In the genomic region with DNA sequence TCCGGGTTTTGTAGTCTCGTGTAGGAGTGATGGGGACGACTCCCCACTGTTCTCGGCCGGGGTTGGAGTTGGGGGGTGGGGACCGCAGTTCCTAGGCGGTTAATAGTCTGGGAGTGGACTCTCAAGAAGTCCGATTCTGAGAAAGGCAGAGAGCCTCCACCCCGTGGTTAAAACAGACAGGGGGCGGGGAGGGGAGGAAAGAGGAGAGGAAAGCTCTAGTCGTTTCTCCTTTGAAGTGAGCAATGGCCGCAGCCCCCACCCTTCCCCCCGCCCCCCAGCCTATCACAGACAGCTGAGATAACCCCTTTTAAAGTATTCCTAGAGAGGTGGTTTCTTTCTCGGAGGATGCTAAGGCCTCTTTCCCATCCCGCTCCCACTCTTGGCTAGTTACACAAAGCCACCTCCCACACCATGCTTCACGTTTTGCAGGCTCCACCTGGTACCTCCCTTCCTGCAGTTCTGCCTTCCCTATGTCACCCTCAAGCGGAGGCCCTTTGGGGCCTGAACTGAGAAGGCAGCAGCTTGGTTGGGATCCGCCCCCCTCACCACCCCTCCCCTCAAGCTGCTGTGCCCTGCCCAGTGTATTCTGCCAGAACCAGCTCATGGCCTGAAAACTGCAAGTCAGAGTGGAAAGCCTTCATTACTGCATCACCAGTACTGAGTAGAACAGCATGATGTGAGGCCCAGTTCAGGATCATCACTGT, we compare ENCODE assay signal across 8 cellular contexts. TPM values are rescaled to one million over a fixed set of nuclear protein-coding genes. Genes with fewer than 3 reads are reported as not detected.
DNase-seq lines count a peak whose midpoint lies in the region; ATAC-seq, FAIRE-seq and TF ChIP-seq lines count a peak whose summit lies in the region.

No MANE protein-coding gene starts in this region.

- H3K4me1 ChIP-seq in HCT116 (ENCODE audit: control insufficient read depth in 1 of 2, insufficient read depth in 2 of 2, low read length in 2 of 2) (peaks cover 15 to 31% of the 10 kb centered on the region in 2 experiments), GM12878 (ENCODE audit: control insufficient read depth, insufficient read depth, low read length) (peaks cover 28% of the 10 kb centered on the region)

- H3K4me1 Mint-ChIP-seq in T-helper 2 cell treated with Interferon-gamma antibody and Interleukin-4, amounts not matched to agents 5 μg/mL and 100 μg/mL, for 36 hours (ENCODE audit: low read depth): peaks cover 32% of the 10 kb centered on the region
- peaks cover 21 to 29% of the 10 kb centered on the region in 2 donors for H3K4me1 Mint-ChIP-seq in immature natural killer cell

- H3K9me2 ChIP-seq in HCT116 (ENCODE audit: insufficient read depth): no peaks in the 10 kb centered on the region

- H3K9me3 ChIP-seq in HCT116 (ENCODE audit: control insufficient read depth in 1 of 2, insufficient read depth in 1 of 2, low read depth in 1 of 2, low read length in 2 of 2) (no peaks in the 10 kb centered on the region), GM12878 (replicated peaks; ENCODE audit: control insufficient read depth, insufficient read depth, low read length) (no peaks in the 10 kb centered on the region)

- no peak for TF ChIP-seq POLR2A in HCT116 (IDR thresholded peaks at IDR 0.05; ENCODE audit: borderline replicate concordance, extremely low read depth, insufficient read depth, insufficient read length)
- no peak for TF ChIP-seq POLR2A in GM12878 (IDR thresholded peaks at IDR 0.05; ENCODE audit: low read depth, low read length)

- SMC1A ChIA-PET in GM12878 (lab: Charles Lee; ENCODE audit: uncharacterized antibody, unreplicated experiment): interaction anchor here (0.9 to 5.0 kb wide), 11 partner anchors 12 to 255 kb away, joined by 3 to 42 read pairs (median 6); a partner anchor contains a TSS

- 3% methylated on average over 18 of the region's 18 CpGs for WGBS in GM12878 (ENCODE audit: insufficient coverage, insufficient replicate concordance, low lambda C conversion rate, missing lambda C conversion rate)

- intact Hi-C loops in HCT116 (cut with micrococcal nuclease) (loop anchor here (5.0 kb wide), 1 partner anchor 246 kb away; a partner anchor contains a TSS), GM12878 (cut with micrococcal nuclease; ENCODE audit: unreplicated experiment) (loop anchor here (1.0 to 5.0 kb wide), 2 partner anchors 38 to 166 kb away; a partner anchor contains a TSS)

- peak overlapping the region; percentile 93 for H3K27ac Mint-ChIP-seq in T-helper 2 cell treated with Interferon-gamma antibody and Interleukin-4, amounts not matched to agents 5 μg/mL and 100 μg/mL, for 36 hours
- peak overlapping the region; percentile 97 to 99 (median 98) for H3K27ac Mint-ChIP-seq in immature natural killer cell

- H3K27ac ChIP-seq in HCT116 (ENCODE audit: low read depth, low read length) (peak overlapping the region; percentile 65), GM12878 (ENCODE audit: control insufficient read depth, insufficient read depth) (peak overlapping the region; percentile 84)

- H3K27me3 Mint-ChIP-seq in T-helper 2 cell treated with Interferon-gamma antibody and Interleukin-4, amounts not matched to agents 5 μg/mL and 100 μg/mL, for 36 hours (ENCODE audit: low read depth): no peaks in the 10 kb centered on the region
- peaks cover 6 to 14% (median 10%) of the 10 kb centered on the region in 3 donors for H3K27me3 Mint-ChIP-seq in immature natural killer cell (ENCODE audit: low read depth in 3 of 3)

- no peaks in the 10 kb centered on the region for H3K27me3 ChIP-seq in HCT116 (ENCODE audit: insufficient read depth, low read length)
- H3K27me3 ChIP-seq in GM12878 (replicated peaks in 1 of 2; ENCODE audit: control insufficient read depth in 2 of 2, insufficient read depth in 2 of 2, low read length in 1 of 2): no peaks in the 10 kb centered on the region

- H4K20me1 ChIP-seq in HCT116 (ENCODE audit: insufficient read depth) (no peaks in the 10 kb centered on the region), GM12878 (ENCODE audit: control insufficient read depth, insufficient read depth) (no peaks in the 10 kb centered on the region)

- CTCF ChIA-PET in HCT116 (lab: Charles Lee) (interaction anchor here (0.6 to 3.4 kb wide), 10 partner anchors 16 to 99 kb away, joined by 3 to 38 read pairs (median 9); a partner anchor contains a TSS), GM12878 (lab: Yijun Ruan, JAX) (interaction anchor here (0.6 to 9.9 kb wide), 12 partner anchors 16 to 314 kb away, joined by 3 to 173 read pairs (median 4); a partner anchor contains a TSS)

- DNase-seq in ACHN (peak; percentile 80), HCT116 (ENCODE audit: low read depth, low spot score) (no peak), GM12878 (ENCODE audit: low read depth, low spot score) (no peak), immature natural killer cell (no peak), OCI-M2 (lab: John Stamatoyannopoulos, UW; ENCODE audit: unreplicated experiment) (no peak)
- DNase-seq in T-helper 2 cell treated with Interferon-gamma antibody and Interleukin-4, amounts not matched to agents 5 μg/mL and 100 μg/mL, for 36 hours (ENCODE audit: low spot score): peak; percentile 70
- DNase-seq in stimulated activated CD4-positive, alpha-beta T cell treated with anti-CD3 and anti-CD28 coated beads, Interleukin-12 subunit alpha, Interleukin-12 subunit beta, amount 100 ng/mL, for 48 hours (ENCODE audit: low read depth in 2 of 3, low spot score in 1 of 3): peak; percentile 65 to 75 (median 72)

- H3K4me3 ChIP-seq in HCT116 (replicated peaks in 1 of 2; ENCODE audit: low read depth in 1 of 2, low read length in 2 of 2) (peak overlapping the region; percentile 67 to 94), GM12878 (peak overlapping the region; percentile 82)

- in situ Hi-C loops in ACHN (cut with HindIII; ENCODE audit: low pct_ligation_motif_present, low pct_unique_long_range_greater_than_20kb, low sequenced_read_pairs) (no loop called here), GM12878 (cut with MboI) (no loop called here)

- TF ChIP-seq RAD21 in HCT116 (IDR thresholded peaks at IDR 0.05; ENCODE audit: low read depth) (no peak), GM12878 (IDR thresholded peaks at IDR 0.05; ENCODE audit: insufficient read depth, low read depth, low read length) (no peak)

- peak overlapping the region; percentile 100 for H3K4me2 ChIP-seq in HCT116 (ENCODE audit: low read length)
- H3K4me2 ChIP-seq in GM12878 (ENCODE audit: control insufficient read depth, insufficient read depth): peak overlapping the region; percentile 92

- ATAC-seq in HCT116: peak; percentile 6
- no peak for ATAC-seq in GM12878
- no peak for ATAC-seq in HG02763 (IDR thresholded peaks at IDR 0.05; ENCODE audit: unreplicated experiment)

- H3K4me3 Mint-ChIP-seq in T-helper 2 cell treated with Interferon-gamma antibody and Interleukin-4, amounts not matched to agents 5 μg/mL and 100 μg/mL, for 36 hours: peak overlapping the region; percentile 87
- peak overlapping the region; percentile 92 to 100 (median 96) for H3K4me3 Mint-ChIP-seq in immature natural killer cell

- no peak for TF ChIP-seq EP300 in GM12878 (IDR thresholded peaks at IDR 0.05; ENCODE audit: borderline replicate concordance in 1 of 2, control insufficient read depth in 1 of 2, low read depth in 2 of 2, low read length in 2 of 2)

- H2AFZ ChIP-seq in HCT116 (ENCODE audit: low read depth, low read length, poor library complexity, severe bottlenecking) (no peak overlapping the region), GM12878 (ENCODE audit: control insufficient read depth, low read depth, low read length) (peak overlapping the region; percentile 27; the same call in 1 of the 2 replicates)

- POLR2A ChIA-PET in HCT116 (lab: Charles Lee): interaction anchor here (0.6 to 8.9 kb wide), 14 partner anchors 8 to 638 kb away, joined by 3 to 186 read pairs (median 12); a partner anchor contains a TSS
- POLR2A ChIA-PET in GM12878 (lab: Charles Lee): interaction anchor here (0.7 to 8.9 kb wide), 21 partner anchors 10 to 260 kb away, joined by 3 to 84 read pairs (median 7); a partner anchor contains a TSS

- H3K36me3 Mint-ChIP-seq in T-helper 2 cell treated with Interferon-gamma antibody and Interleukin-4, amounts not matched to agents 5 μg/mL and 100 μg/mL, for 36 hours (ENCODE audit: low read depth): peaks cover 41% of the 10 kb centered on the region
- H3K36me3 Mint-ChIP-seq in immature natural killer cell: peaks cover 7 to 14% (median 10%) of the 10 kb centered on the region in 3 donors

- H3K9me3 Mint-ChIP-seq in T-helper 2 cell treated with Interferon-gamma antibody and Interleukin-4, amounts not matched to agents 5 μg/mL and 100 μg/mL, for 36 hours: no peaks in the 10 kb centered on the region
- no peaks in the 10 kb centered on the region for H3K9me3 Mint-ChIP-seq in immature natural killer cell

- RAD21 ChIA-PET in HCT116 (lab: Charles Lee; ENCODE audit: low non-redundant PET in 1 of 2, low total read pairs in 2 of 2, uncharacterized antibody in 2 of 2, unreplicated experiment in 2 of 2) (interaction anchor here in 1 of 2 experiments (1.5 kb wide), 1 partner anchor 20 kb away, joined by 5 read pairs; a partner anchor contains a TSS), GM12878 (lab: Charles Lee; ENCODE audit: unreplicated experiment) (interaction anchor here (0.5 to 5.6 kb wide), 11 partner anchors 15 to 260 kb away, joined by 3 to 42 read pairs (median 6); a partner anchor contains a TSS)

- H3K36me3 ChIP-seq in HCT116 (ENCODE audit: control insufficient read depth in 1 of 2, insufficient read depth in 2 of 2, low read length in 2 of 2) (peaks cover 30 to 48% of the 10 kb centered on the region in 2 experiments; a peak in 3 of 4 replicates), GM12878 (ENCODE audit: control insufficient read depth in 2 of 2, insufficient read depth in 2 of 2, low read length in 1 of 2) (peaks cover 15 to 26% of the 10 kb centered on the region in 2 experiments)

- H3K9ac ChIP-seq in HCT116 (ENCODE audit: low read length) (peak overlapping the region; percentile 89), GM12878 (ENCODE audit: control insufficient read depth, insufficient read depth, low read length) (peak overlapping the region; percentile 60)

- no peak for TF ChIP-seq CTCF in HCT116 (IDR thresholded peaks at IDR 0.05 in 2 of 3, conservative IDR thresholded peaks at IDR 0.05 in 1 of 3; ENCODE audit: borderline replicate concordance in 1 of 3, insufficient read depth in 1 of 3, low read depth in 2 of 3, low read length in 2 of 3)
- no peak for TF ChIP-seq CTCF in GM12878 (IDR thresholded peaks at IDR 0.05 in 2 of 3, conservative IDR thresholded peaks at IDR 0.05 in 1 of 3; ENCODE audit: control insufficient read depth in 2 of 3, extremely low read depth in 1 of 3, insufficient read depth in 1 of 3, low read depth in 3 of 3, low read length in 3 of 3)

- BruUV-seq in HCT116 (replicated peaks; lab: Mats Ljungman, UMichigan) (no TSS peak), GM12878 (replicated peaks; lab: Mats Ljungman, UMichigan) (no TSS peak)

- H3K79me2 ChIP-seq in HCT116 (ENCODE audit: insufficient read depth, low read length) (peaks cover 49% of the 10 kb centered on the region), GM12878 (ENCODE audit: control insufficient read depth, insufficient read depth, low read length) (peaks cover 41% of the 10 kb centered on the region)

- FAIRE-seq in GM12878 (lab: Jason Lieb, UNC): no peak

RNA-seq across cellular contexts. Expression of a gene that starts 0.9 kb away (rescaled TPM):
- total RNA-seq in HCT116 (2021; ENCODE audit: unreplicated experiment) (175 TPM), GM12878 (2014; rRNA removed) (76.5 and 80.4 TPM in 2 replicates), GM12878 (2014; rRNA removed; fragmentation: Illumina TruSeq; extraction: Trizol) (49.5 and 51.2 TPM in 2 replicates), GM12878 (2021) (124 and 135 TPM in 2 replicates)
- polyA plus RNA-seq in HCT116 (2012): 76.8 and 88.7 TPM in 2 replicates
- 29.4 and 32.9 TPM in 2 replicates for total RNA-seq in GM12878 (2013; cell fraction: nucleolus; rRNA removed)
- 20.1 TPM for polyA plus RNA-seq in GM12878 (2011; ENCODE audit: low read depth)
- polyA plus RNA-seq in GM12878 (2011; rRNA removed) (32.5 and 68.4 TPM in 2 replicates), GM12878 (2014; fragmentation: Illumina TruSeq; extraction: Trizol) (33.9 and 87.5 TPM in 2 replicates), GM12878 (2014; fragmentation: Nextera tagmentation; extraction: Ambion mirVana) (1 to 10 TPM; 2.5 to 5.2 TPM), GM12878 (2014; rRNA removed) (68.9 and 77.6 TPM in 2 replicates), GM12878 (2016; fragmentation: Nextera tagmentation; extraction: Ambion mirVana) (100 to 1,000 TPM; 110 to 112 TPM), immature natural killer cell (10 to 100 TPM; 41.3 to 54.0 (median 52.0) TPM)
- 69.1 and 92.3 TPM in 2 replicates for polyA plus RNA-seq in GM12878 (2011; cell fraction: cytosol; rRNA removed)
- polyA plus RNA-seq in GM12878 (2011; cell fraction: nucleus; rRNA removed): 159 and 187 TPM in 2 replicates
- 40.8 and 41.4 TPM in 2 replicates for polyA plus RNA-seq in GM12878 (2012)
- polyA minus RNA-seq in GM12878 (2011; rRNA and poly(A)+ RNA removed): 97.6 and 110 TPM in 2 replicates
- polyA minus RNA-seq in GM12878 (2011; cell fraction: cytosol; rRNA and poly(A)+ RNA removed): 31.0 and 39.1 TPM in 2 replicates
- 25.4 and 49.1 TPM in 2 replicates for polyA minus RNA-seq in GM12878 (2011; cell fraction: nucleus; rRNA and poly(A)+ RNA removed)

RNA-seq across cellular contexts. Expression of a gene that starts 1.7 kb away (rescaled TPM):
- total RNA-seq in HCT116 (2021; ENCODE audit: unreplicated experiment) (63.0 TPM), GM12878 (2014; rRNA removed) (112 and 117 TPM in 2 replicates), GM12878 (2014; rRNA removed; fragmentation: Illumina TruSeq; extraction: Trizol) (69.1 and 70.8 TPM in 2 replicates), GM12878 (2021) (68.6 and 72.7 TPM in 2 replicates)
- 72.5 and 92.7 TPM in 2 replicates for polyA plus RNA-seq in HCT116 (2012)
- total RNA-seq in GM12878 (2013; cell fraction: nucleolus; rRNA removed): 43.5 and 44.8 TPM in 2 replicates
- 16.7 TPM for polyA plus RNA-seq in GM12878 (2011; ENCODE audit: low read depth)
- polyA plus RNA-seq in GM12878 (2011; rRNA removed) (70.1 and 82.6 TPM in 2 replicates), GM12878 (2014; fragmentation: Illumina TruSeq; extraction: Trizol) (103 and 113 TPM in 2 replicates), GM12878 (2014; fragmentation: Nextera tagmentation; extraction: Ambion mirVana) (10 to 100 TPM; 34.5 to 47.3 TPM), GM12878 (2014; rRNA removed) (138 and 148 TPM in 2 replicates), GM12878 (2016; fragmentation: Nextera tagmentation; extraction: Ambion mirVana) (100 to 1,000 TPM; 131 to 132 TPM), immature natural killer cell (1 to 10 TPM in 1 of 3 donors, under 1 TPM in 1, not detected in 1; 0.99 to 1.5 TPM)
- 116 and 142 TPM in 2 replicates for polyA plus RNA-seq in GM12878 (2011; cell fraction: cytosol; rRNA removed)
- polyA plus RNA-seq in GM12878 (2011; cell fraction: nucleus; rRNA removed): 188 and 221 TPM in 2 replicates
- 34.8 and 49.7 TPM in 2 replicates for polyA plus RNA-seq in GM12878 (2012)
- polyA minus RNA-seq in GM12878 (2011; rRNA and poly(A)+ RNA removed): 43.1 and 77.0 TPM in 2 replicates
- 37.1 and 52.8 TPM in 2 replicates for polyA minus RNA-seq in GM12878 (2011; cell fraction: cytosol; rRNA and poly(A)+ RNA removed)
- 58.0 and 75.9 TPM in 2 replicates for polyA minus RNA-seq in GM12878 (2011; cell fraction: nucleus; rRNA and poly(A)+ RNA removed)

RNA-seq across cellular contexts. Expression of a gene that starts 12.1 kb away (rescaled TPM):
- total RNA-seq in HCT116 (2021; ENCODE audit: unreplicated experiment) (8.7 TPM), GM12878 (2014; rRNA removed) (0.23 and 0.33 TPM in 2 replicates), GM12878 (2014; rRNA removed; fragmentation: Illumina TruSeq; extraction: Trizol) (0.23 and 0.58 TPM in 2 replicates), GM12878 (2021) (0.16 and 0.46 TPM in 2 replicates)
- polyA plus RNA-seq in HCT116 (2012): 8.5 and 9.8 TPM in 2 replicates
- not detected in 2 replicates for total RNA-seq in GM12878 (2013; cell fraction: nucleolus; rRNA removed)
- polyA plus RNA-seq in GM12878 (2011; ENCODE audit: low read depth): 0.76 TPM
- polyA plus RNA-seq in GM12878 (2011; rRNA removed) (0.05 and 0.12 TPM in 2 replicates), GM12878 (2014; fragmentation: Illumina TruSeq; extraction: Trizol) (0.16 and 0.38 TPM in 2 replicates), GM12878 (2014; fragmentation: Nextera tagmentation; extraction: Ambion mirVana) (under 1 TPM; 0.18 to 0.24 TPM), GM12878 (2014; rRNA removed) (0.46 and 0.55 TPM in 2 replicates), GM12878 (2016; fragmentation: Nextera tagmentation; extraction: Ambion mirVana) (1 to 10 TPM in 1 of 2 experiments, under 1 TPM in 1; 0.33 to 1.1 TPM), immature natural killer cell (not detected)
- polyA plus RNA-seq in GM12878 (2011; cell fraction: cytosol; rRNA removed): 0.12 and 0.20 TPM in 2 replicates
- polyA plus RNA-seq in GM12878 (2011; cell fraction: nucleus; rRNA removed): 0.37 and 0.41 TPM in 2 replicates
- polyA plus RNA-seq in GM12878 (2012): 1.5 and 1.6 TPM in 2 replicates
- not detected in 2 replicates for polyA minus RNA-seq in GM12878 (2011; rRNA and poly(A)+ RNA removed)
- not detected in 2 replicates for polyA minus RNA-seq in GM12878 (2011; cell fraction: cytosol; rRNA and poly(A)+ RNA removed)
- polyA minus RNA-seq in GM12878 (2011; cell fraction: nucleus; rRNA and poly(A)+ RNA removed): not detected in 2 replicates

RNA-seq across cellular contexts. Expression of a gene that starts 14.5 kb away (rescaled TPM):
- total RNA-seq in HCT116 (2021; ENCODE audit: unreplicated experiment): 1,068 TPM
- 1,589 and 1,878 TPM in 2 replicates for polyA plus RNA-seq in HCT116 (2012)
- 241 and 245 TPM in 2 replicates for total RNA-seq in GM12878 (2013; cell fraction: nucleolus; rRNA removed)
- total RNA-seq in GM12878 (2014; rRNA removed): 1,631 and 1,672 TPM in 2 replicates
- 1,031 and 1,059 TPM in 2 replicates for total RNA-seq in GM12878 (2014; rRNA removed; fragmentation: Illumina TruSeq; extraction: Trizol)
- 916 and 925 TPM in 2 replicates for total RNA-seq in GM12878 (2021)
- 983 TPM for polyA plus RNA-seq in GM12878 (2011; ENCODE audit: low read depth)
- 2,490 and 3,306 TPM in 2 replicates for polyA plus RNA-seq in GM12878 (2011; rRNA removed)
- 4,014 and 4,139 TPM in 2 replicates for polyA plus RNA-seq in GM12878 (2011; cell fraction: cytosol; rRNA removed)
- polyA plus RNA-seq in GM12878 (2011; cell fraction: nucleus; rRNA removed): 1,795 and 2,574 TPM in 2 replicates
- 950 and 1,245 TPM in 2 replicates for polyA plus RNA-seq in GM12878 (2012)
- 1,383 and 1,555 TPM in 2 replicates for polyA plus RNA-seq in GM12878 (2014; fragmentation: Illumina TruSeq; extraction: Trizol)
- polyA plus RNA-seq in GM12878 (2014; fragmentation: Nextera tagmentation; extraction: Ambion mirVana): 1,000 to 10,000 TPM; 5,044 to 7,349 TPM
- 993 and 1,045 TPM in 2 replicates for polyA plus RNA-seq in GM12878 (2014; rRNA removed)
- 1,000 to 10,000 TPM; 1,723 to 1,836 TPM for polyA plus RNA-seq in GM12878 (2016; fragmentation: Nextera tagmentation; extraction: Ambion mirVana)
- 2,164 and 3,065 TPM in 2 replicates for polyA minus RNA-seq in GM12878 (2011; rRNA and poly(A)+ RNA removed)
- polyA minus RNA-seq in GM12878 (2011; cell fraction: cytosol; rRNA and poly(A)+ RNA removed): 419 and 459 TPM in 2 replicates
- polyA minus RNA-seq in GM12878 (2011; cell fraction: nucleus; rRNA and poly(A)+ RNA removed): 411 and 481 TPM in 2 replicates
- 1,000 to 10,000 TPM in 1 of 3 donors, 100 to 1,000 TPM in 2; 801 to 1,209 (median 811) TPM for polyA plus RNA-seq in immature natural killer cell

RNA-seq across cellular contexts. Expression of a gene that starts 20.3 kb away (rescaled TPM):
- 10.0 TPM for total RNA-seq in HCT116 (2021; ENCODE audit: unreplicated experiment)
- 7.6 and 9.8 TPM in 2 replicates for polyA plus RNA-seq in HCT116 (2012)
- 0.34 and 0.52 TPM in 2 replicates for total RNA-seq in GM12878 (2013; cell fraction: nucleolus; rRNA removed)
- 4.2 and 5.6 TPM in 2 replicates for total RNA-seq in GM12878 (2014; rRNA removed)
- total RNA-seq in GM12878 (2014; rRNA removed; fragmentation: Illumina TruSeq; extraction: Trizol): 1.8 and 2.0 TPM in 2 replicates
- total RNA-seq in GM12878 (2021): 3.4 and 3.9 TPM in 2 replicates
- polyA plus RNA-seq in GM12878 (2011; ENCODE audit: low read depth): 0.56 TPM
- 0.29 and 0.58 TPM in 2 replicates for polyA plus RNA-seq in GM12878 (2011; rRNA removed)
- 0.87 and 1.3 TPM in 2 replicates for polyA plus RNA-seq in GM12878 (2011; cell fraction: cytosol; rRNA removed)
- 1.1 and 1.2 TPM in 2 replicates for polyA plus RNA-seq in GM12878 (2011; cell fraction: nucleus; rRNA removed)
- 2.0 and 2.2 TPM in 2 replicates for polyA plus RNA-seq in GM12878 (2012)
- polyA plus RNA-seq in GM12878 (2014; fragmentation: Illumina TruSeq; extraction: Trizol): 0.24 and 0.56 TPM in 2 replicates
- polyA plus RNA-seq in GM12878 (2014; fragmentation: Nextera tagmentation; extraction: Ambion mirVana): under 1 TPM; 0.08 to 0.24 TPM
- 4.9 and 5.6 TPM in 2 replicates for polyA plus RNA-seq in GM12878 (2014; rRNA removed)
- polyA plus RNA-seq in GM12878 (2016; fragmentation: Nextera tagmentation; extraction: Ambion mirVana): 1 to 10 TPM; 4.7 to 5.3 TPM
- polyA minus RNA-seq in GM12878 (2011; rRNA and poly(A)+ RNA removed): 0.21 and 0.22 TPM in 2 replicates
- polyA minus RNA-seq in GM12878 (2011; cell fraction: cytosol; rRNA and poly(A)+ RNA removed): 0.94 TPM in 1 of 2 replicates, not detected in the other
- polyA minus RNA-seq in GM12878 (2011; cell fraction: nucleus; rRNA and poly(A)+ RNA removed): 0.73 and 1.1 TPM in 2 replicates
- 10 to 100 TPM; 11.2 to 17.0 (median 11.4) TPM for polyA plus RNA-seq in immature natural killer cell

Comparison
In these comparisons a context has a peak if more than half of its experiments do, and no peak if none do; other contexts are left out.
1. DNase-seq: peak in ACHN (single experiment), T-helper 2 cell treated with Interferon-gamma antibody and Interleukin-4, amounts not matched to agents 5 μg/mL and 100 μg/mL, for 36 hours (single experiment) and stimulated activated CD4-positive, alpha-beta T cell treated with anti-CD3 and anti-CD28 coated beads, Interleukin-12 subunit alpha, Interleukin-12 subunit beta, amount 100 ng/mL, for 48 hours (3 of 3); none in HCT116 (single experiment), GM12878 (single experiment), immature natural killer cell (0 of 3) and OCI-M2 (single experiment).